In the genomic region with DNA sequence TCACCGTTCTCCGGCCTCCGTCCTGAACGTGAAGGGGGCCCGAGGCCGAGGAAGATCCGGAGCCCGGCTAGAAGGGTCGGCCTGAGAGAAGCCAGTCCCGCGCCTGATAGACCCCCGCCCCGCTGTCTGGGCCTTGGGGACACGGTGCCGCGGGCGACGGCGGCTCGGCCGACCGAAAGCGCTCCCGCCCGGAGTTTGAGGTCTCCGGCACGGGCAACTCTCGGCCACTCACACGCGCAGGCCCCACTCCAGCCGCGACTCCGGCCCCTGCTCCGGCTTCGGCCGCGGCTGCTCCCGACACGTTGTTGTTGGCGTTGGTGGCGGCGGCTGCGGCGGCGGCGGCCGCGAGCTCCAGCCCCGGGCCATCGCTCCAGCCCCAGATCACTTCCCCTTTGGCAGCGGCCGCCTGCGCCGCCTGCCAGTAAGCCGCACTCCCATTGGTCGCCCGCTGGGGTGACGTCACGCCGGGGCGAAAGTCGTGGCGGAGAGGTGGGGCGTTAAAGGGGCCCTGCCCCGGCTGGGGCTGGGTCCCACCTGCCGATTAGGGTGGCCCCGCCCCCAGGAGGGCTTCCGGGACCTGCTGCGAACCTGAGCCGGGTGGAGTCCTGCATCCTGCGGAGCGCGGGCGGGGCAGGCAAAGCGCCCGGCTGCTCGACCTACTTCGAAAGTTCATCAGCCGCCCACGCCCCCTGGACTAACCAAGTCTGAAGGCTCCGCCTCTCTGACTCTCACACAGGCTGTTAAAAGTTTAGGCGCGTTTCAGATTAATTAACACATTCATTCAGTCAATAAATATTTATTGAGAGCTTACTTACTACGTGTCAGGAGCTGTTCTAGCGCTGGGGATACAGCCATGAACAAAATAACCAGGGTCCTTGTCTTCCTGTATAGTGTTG, we compare ENCODE assay signal across 1 cellular context.
TF ChIP-seq lines count a peak whose summit lies in the region.

A gene with protein sequence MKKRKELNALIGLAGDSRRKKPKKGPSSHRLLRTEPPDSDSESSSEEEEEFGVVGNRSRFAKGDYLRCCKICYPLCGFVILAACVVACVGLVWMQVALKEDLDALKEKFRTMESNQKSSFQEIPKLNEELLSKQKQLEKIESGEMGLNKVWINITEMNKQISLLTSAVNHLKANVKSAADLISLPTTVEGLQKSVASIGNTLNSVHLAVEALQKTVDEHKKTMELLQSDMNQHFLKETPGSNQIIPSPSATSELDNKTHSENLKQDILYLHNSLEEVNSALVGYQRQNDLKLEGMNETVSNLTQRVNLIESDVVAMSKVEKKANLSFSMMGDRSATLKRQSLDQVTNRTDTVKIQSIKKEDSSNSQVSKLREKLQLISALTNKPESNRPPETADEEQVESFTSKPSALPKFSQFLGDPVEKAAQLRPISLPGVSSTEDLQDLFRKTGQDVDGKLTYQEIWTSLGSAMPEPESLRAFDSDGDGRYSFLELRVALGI (minus strand): TSS at position 388 of the 896 bp plus-strand sequence. CDS start 1,027 bp downstream, outside the sequence.

TF ChIP-seq in K562, 482 proteins besides CTCF, POLR2A, EP300 and RAD21 (continued from another document and continues in another):
- TF ChIP-seq, protein P1, sequence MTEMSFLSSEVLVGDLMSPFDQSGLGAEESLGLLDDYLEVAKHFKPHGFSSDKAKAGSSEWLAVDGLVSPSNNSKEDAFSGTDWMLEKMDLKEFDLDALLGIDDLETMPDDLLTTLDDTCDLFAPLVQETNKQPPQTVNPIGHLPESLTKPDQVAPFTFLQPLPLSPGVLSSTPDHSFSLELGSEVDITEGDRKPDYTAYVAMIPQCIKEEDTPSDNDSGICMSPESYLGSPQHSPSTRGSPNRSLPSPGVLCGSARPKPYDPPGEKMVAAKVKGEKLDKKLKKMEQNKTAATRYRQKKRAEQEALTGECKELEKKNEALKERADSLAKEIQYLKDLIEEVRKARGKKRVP (CRISPR knock-in tag; IDR thresholded peaks at IDR 0.05), result no peak
- TF ChIP-seq, protein P2, sequence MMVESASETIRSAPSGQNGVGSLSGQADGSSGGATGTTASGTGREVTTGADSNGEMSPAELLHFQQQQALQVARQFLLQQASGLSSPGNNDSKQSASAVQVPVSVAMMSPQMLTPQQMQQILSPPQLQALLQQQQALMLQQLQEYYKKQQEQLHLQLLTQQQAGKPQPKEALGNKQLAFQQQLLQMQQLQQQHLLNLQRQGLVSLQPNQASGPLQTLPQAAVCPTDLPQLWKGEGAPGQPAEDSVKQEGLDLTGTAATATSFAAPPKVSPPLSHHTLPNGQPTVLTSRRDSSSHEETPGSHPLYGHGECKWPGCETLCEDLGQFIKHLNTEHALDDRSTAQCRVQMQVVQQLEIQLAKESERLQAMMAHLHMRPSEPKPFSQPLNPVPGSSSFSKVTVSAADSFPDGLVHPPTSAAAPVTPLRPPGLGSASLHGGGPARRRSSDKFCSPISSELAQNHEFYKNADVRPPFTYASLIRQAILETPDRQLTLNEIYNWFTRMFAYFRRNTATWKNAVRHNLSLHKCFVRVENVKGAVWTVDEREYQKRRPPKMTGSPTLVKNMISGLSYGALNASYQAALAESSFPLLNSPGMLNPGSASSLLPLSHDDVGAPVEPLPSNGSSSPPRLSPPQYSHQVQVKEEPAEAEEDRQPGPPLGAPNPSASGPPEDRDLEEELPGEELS (CRISPR knock-in tag; IDR thresholded peaks at IDR 0.05; ENCODE audit: borderline replicate concordance), result no peak; the same call in 1 of the 2 replicates
- TF ChIP-seq KDM2B (CRISPR knock-in tag; IDR thresholded peaks at IDR 0.05), result no peak
- no peak for TF ChIP-seq CBFB (CRISPR knock-in tag; IDR thresholded peaks at IDR 0.05)
- no peak for TF ChIP-seq GTF2A2 (tag; IDR thresholded peaks at IDR 0.05)
- no peak for TF ChIP-seq SMARCA4 (IDR thresholded peaks at IDR 0.05)
- no peak for TF ChIP-seq ZNF146 (CRISPR knock-in tag; IDR thresholded peaks at IDR 0.05; ENCODE audit: unreplicated experiment)
- TF ChIP-seq MYNN (IDR thresholded peaks at IDR 0.05), result no peak
- no peak for TF ChIP-seq MYNN (CRISPR knock-in tag; IDR thresholded peaks at IDR 0.05)
- TF ChIP-seq, protein P3, sequence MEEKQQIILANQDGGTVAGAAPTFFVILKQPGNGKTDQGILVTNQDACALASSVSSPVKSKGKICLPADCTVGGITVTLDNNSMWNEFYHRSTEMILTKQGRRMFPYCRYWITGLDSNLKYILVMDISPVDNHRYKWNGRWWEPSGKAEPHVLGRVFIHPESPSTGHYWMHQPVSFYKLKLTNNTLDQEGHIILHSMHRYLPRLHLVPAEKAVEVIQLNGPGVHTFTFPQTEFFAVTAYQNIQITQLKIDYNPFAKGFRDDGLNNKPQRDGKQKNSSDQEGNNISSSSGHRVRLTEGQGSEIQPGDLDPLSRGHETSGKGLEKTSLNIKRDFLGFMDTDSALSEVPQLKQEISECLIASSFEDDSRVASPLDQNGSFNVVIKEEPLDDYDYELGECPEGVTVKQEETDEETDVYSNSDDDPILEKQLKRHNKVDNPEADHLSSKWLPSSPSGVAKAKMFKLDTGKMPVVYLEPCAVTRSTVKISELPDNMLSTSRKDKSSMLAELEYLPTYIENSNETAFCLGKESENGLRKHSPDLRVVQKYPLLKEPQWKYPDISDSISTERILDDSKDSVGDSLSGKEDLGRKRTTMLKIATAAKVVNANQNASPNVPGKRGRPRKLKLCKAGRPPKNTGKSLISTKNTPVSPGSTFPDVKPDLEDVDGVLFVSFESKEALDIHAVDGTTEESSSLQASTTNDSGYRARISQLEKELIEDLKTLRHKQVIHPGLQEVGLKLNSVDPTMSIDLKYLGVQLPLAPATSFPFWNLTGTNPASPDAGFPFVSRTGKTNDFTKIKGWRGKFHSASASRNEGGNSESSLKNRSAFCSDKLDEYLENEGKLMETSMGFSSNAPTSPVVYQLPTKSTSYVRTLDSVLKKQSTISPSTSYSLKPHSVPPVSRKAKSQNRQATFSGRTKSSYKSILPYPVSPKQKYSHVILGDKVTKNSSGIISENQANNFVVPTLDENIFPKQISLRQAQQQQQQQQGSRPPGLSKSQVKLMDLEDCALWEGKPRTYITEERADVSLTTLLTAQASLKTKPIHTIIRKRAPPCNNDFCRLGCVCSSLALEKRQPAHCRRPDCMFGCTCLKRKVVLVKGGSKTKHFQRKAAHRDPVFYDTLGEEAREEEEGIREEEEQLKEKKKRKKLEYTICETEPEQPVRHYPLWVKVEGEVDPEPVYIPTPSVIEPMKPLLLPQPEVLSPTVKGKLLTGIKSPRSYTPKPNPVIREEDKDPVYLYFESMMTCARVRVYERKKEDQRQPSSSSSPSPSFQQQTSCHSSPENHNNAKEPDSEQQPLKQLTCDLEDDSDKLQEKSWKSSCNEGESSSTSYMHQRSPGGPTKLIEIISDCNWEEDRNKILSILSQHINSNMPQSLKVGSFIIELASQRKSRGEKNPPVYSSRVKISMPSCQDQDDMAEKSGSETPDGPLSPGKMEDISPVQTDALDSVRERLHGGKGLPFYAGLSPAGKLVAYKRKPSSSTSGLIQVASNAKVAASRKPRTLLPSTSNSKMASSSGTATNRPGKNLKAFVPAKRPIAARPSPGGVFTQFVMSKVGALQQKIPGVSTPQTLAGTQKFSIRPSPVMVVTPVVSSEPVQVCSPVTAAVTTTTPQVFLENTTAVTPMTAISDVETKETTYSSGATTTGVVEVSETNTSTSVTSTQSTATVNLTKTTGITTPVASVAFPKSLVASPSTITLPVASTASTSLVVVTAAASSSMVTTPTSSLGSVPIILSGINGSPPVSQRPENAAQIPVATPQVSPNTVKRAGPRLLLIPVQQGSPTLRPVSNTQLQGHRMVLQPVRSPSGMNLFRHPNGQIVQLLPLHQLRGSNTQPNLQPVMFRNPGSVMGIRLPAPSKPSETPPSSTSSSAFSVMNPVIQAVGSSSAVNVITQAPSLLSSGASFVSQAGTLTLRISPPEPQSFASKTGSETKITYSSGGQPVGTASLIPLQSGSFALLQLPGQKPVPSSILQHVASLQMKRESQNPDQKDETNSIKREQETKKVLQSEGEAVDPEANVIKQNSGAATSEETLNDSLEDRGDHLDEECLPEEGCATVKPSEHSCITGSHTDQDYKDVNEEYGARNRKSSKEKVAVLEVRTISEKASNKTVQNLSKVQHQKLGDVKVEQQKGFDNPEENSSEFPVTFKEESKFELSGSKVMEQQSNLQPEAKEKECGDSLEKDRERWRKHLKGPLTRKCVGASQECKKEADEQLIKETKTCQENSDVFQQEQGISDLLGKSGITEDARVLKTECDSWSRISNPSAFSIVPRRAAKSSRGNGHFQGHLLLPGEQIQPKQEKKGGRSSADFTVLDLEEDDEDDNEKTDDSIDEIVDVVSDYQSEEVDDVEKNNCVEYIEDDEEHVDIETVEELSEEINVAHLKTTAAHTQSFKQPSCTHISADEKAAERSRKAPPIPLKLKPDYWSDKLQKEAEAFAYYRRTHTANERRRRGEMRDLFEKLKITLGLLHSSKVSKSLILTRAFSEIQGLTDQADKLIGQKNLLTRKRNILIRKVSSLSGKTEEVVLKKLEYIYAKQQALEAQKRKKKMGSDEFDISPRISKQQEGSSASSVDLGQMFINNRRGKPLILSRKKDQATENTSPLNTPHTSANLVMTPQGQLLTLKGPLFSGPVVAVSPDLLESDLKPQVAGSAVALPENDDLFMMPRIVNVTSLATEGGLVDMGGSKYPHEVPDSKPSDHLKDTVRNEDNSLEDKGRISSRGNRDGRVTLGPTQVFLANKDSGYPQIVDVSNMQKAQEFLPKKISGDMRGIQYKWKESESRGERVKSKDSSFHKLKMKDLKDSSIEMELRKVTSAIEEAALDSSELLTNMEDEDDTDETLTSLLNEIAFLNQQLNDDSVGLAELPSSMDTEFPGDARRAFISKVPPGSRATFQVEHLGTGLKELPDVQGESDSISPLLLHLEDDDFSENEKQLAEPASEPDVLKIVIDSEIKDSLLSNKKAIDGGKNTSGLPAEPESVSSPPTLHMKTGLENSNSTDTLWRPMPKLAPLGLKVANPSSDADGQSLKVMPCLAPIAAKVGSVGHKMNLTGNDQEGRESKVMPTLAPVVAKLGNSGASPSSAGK (IDR thresholded peaks at IDR 0.05), result peak; percentile 67
- no peak for TF ChIP-seq ZNF3 (CRISPR knock-in tag; IDR thresholded peaks at IDR 0.05)
- no peak for TF ChIP-seq ZNF75A (CRISPR knock-in tag; IDR thresholded peaks at IDR 0.05)
- no peak for TF ChIP-seq RBM15 (IDR thresholded peaks at IDR 0.05; ENCODE audit: insufficient read depth, low read length)
- TF ChIP-seq TEAD4 (IDR thresholded peaks at IDR 0.05; ENCODE audit: low read length), result no peak
- TF ChIP-seq TEAD4 (CRISPR knock-in tag; IDR thresholded peaks at IDR 0.05; ENCODE audit: borderline replicate concordance), result no peak
- TF ChIP-seq, protein P4, sequence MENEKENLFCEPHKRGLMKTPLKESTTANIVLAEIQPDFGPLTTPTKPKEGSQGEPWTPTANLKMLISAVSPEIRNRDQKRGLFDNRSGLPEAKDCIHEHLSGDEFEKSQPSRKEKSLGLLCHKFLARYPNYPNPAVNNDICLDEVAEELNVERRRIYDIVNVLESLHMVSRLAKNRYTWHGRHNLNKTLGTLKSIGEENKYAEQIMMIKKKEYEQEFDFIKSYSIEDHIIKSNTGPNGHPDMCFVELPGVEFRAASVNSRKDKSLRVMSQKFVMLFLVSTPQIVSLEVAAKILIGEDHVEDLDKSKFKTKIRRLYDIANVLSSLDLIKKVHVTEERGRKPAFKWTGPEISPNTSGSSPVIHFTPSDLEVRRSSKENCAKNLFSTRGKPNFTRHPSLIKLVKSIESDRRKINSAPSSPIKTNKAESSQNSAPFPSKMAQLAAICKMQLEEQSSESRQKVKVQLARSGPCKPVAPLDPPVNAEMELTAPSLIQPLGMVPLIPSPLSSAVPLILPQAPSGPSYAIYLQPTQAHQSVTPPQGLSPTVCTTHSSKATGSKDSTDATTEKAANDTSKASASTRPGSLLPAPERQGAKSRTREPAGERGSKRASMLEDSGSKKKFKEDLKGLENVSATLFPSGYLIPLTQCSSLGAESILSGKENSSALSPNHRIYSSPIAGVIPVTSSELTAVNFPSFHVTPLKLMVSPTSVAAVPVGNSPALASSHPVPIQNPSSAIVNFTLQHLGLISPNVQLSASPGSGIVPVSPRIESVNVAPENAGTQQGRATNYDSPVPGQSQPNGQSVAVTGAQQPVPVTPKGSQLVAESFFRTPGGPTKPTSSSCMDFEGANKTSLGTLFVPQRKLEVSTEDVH (IDR thresholded peaks at IDR 0.05; ENCODE audit: low read depth, partially characterized antibody), result peak; percentile 71
- peak in 1 of 2 experiments; percentile 89; a peak in 1 of 4 replicates for TF ChIP-seq RCOR1 (IDR thresholded peaks at IDR 0.05; ENCODE audit: borderline replicate concordance in 1 of 2, low read depth in 2 of 2, low read length in 2 of 2)
- TF ChIP-seq NCOA2 (IDR thresholded peaks at IDR 0.05; ENCODE audit: partially characterized antibody in 2 of 2), result no peak
- TF ChIP-seq ARID1B (IDR thresholded peaks at IDR 0.05), result no peak; the same call in 1 of the 2 replicates
- no peak for TF ChIP-seq NR3C1 (CRISPR knock-in tag; IDR thresholded peaks at IDR 0.05)
- TF ChIP-seq ZNF830 (CRISPR knock-in tag; IDR thresholded peaks at IDR 0.05), result no peak
- TF ChIP-seq, protein P5, sequence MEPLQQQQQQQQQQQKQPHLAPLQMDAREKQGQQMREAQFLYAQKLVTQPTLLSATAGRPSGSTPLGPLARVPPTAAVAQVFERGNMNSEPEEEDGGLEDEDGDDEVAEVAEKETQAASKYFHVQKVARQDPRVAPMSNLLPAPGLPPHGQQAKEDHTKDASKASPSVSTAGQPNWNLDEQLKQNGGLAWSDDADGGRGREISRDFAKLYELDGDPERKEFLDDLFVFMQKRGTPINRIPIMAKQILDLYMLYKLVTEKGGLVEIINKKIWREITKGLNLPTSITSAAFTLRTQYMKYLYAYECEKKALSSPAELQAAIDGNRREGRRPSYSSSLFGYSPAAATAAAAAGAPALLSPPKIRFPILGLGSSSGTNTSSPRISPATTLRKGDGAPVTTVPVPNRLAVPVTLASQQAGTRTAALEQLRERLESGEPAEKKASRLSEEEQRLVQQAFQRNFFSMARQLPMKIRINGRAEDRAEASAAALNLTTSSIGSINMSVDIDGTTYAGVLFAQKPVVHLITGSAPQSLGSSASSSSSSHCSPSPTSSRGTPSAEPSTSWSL (CRISPR knock-in tag; IDR thresholded peaks at IDR 0.05; ENCODE audit: borderline replicate concordance), result no peak
- no peak for TF ChIP-seq HLTF (IDR thresholded peaks at IDR 0.05)
- TF ChIP-seq, protein P6, sequence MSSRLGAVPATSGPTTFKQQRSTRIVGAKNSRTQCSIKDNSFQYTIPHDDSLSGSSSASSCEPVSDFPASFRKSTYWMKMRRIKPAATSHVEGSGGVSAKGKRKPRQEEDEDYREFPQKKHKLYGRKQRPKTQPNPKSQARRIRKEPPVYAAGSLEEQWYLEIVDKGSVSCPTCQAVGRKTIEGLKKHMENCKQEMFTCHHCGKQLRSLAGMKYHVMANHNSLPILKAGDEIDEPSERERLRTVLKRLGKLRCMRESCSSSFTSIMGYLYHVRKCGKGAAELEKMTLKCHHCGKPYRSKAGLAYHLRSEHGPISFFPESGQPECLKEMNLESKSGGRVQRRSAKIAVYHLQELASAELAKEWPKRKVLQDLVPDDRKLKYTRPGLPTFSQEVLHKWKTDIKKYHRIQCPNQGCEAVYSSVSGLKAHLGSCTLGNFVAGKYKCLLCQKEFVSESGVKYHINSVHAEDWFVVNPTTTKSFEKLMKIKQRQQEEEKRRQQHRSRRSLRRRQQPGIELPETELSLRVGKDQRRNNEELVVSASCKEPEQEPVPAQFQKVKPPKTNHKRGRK (tag; IDR thresholded peaks at IDR 0.05), result no peak
- no peak; the same call in none of the 2 replicates for TF ChIP-seq ZNF76 (CRISPR knock-in tag; IDR thresholded peaks at IDR 0.05; ENCODE audit: borderline replicate concordance)
- 0 out of 2 replicates have a peak, but pooled peaks have one; percentile 78 for TF ChIP-seq ZBTB17 (CRISPR knock-in tag; IDR thresholded peaks at IDR 0.05)
- TF ChIP-seq MAZ (CRISPR knock-in tag; conservative IDR thresholded peaks at IDR 0.05 in 1 of 2, IDR thresholded peaks at IDR 0.05 in 1 of 2), result peak; percentile 95 to 100
- peak; percentile 69 for TF ChIP-seq FIP1L1 (IDR thresholded peaks at IDR 0.05; ENCODE audit: low read depth, low read length, poor library complexity, severe bottlenecking)
